In genomic region chr10:77456414-77456813, GRCh38 we compare ENCODE assay signal across 13 cellular contexts.
DNase-seq lines count a peak whose midpoint lies in the region; ATAC-seq and TF ChIP-seq lines count a peak whose summit lies in the region.
"Had no signal": no experiment of that assay in that cellular context is flagged by ENCODE, and none has a peak within 500 bp of the region (broad histone marks: within the 10 kb centered on the region; RNA-seq: fewer than 3 reads in every experiment).

No MANE protein-coding gene starts in this region.

- TF ChIP-seq CTCF in colonic mucosa (IDR thresholded peaks at IDR 0.05) (peak; percentile 20), RWPE1 (conservative IDR thresholded peaks at IDR 0.05; ENCODE audit: low read depth) (no peak)

- POLR2A ChIA-PET in RWPE1 (lab: Yijun Ruan, JAX; ENCODE audit: low non-redundant PET): no interaction called here

- intact Hi-C loops in colonic mucosa (cut with DNase I): loop anchor here (5.0 kb wide), 1 partner anchor 186 kb away; no protein-coding TSS in a partner anchor

- CTCF ChIA-PET in RWPE1 (lab: Yijun Ruan, JAX): interaction anchor here (0.6 kb wide), 2 partner anchors 376 to 1519 kb away, joined by 3 to 4 read pairs; no protein-coding TSS in a partner anchor

- DNase-seq in NCI-H524 (lab: John Stamatoyannopoulos, UW) (peak; percentile 33 to 69), NCI-H524 treated with DMSO at 0.1 percent for 48 hours (lab: John Stamatoyannopoulos, UW) (no peak), NCI-H526 (lab: John Stamatoyannopoulos, UW) (peak; percentile 61 to 72), colonic mucosa (peak; percentile 58), HPDE6-E6E7 (ENCODE audit: extremely low spot score) (no peak), NCI-H2227 (lab: John Stamatoyannopoulos, UW; ENCODE audit: unreplicated experiment) (no peak), RWPE1 (ENCODE audit: low spot score) (no peak)
- DNase-seq: activated CD4-positive, alpha-beta T cell treated with anti-CD3 and anti-CD28 coated beads, Interleukin-2, amount 10 ng/mL, durations not matched to agents 24 days and 14 days; activated gamma-delta T cell treated with Interleukin-2 at 50 U/mL for 16 hours; midbrain; right cardiac atrium had no signal

- no peak for ATAC-seq in GM21526 (IDR thresholded peaks at IDR 0.05; ENCODE audit: low FRiP score, unreplicated experiment)
- ATAC-seq: right cardiac atrium had no signal

- H3K36me3 ChIP-seq in colonic mucosa: no peaks in the 10 kb centered on the region
- H3K36me3 ChIP-seq: thoracic aorta had no signal

- no peaks in the 10 kb centered on the region for H3K4me1 ChIP-seq in colonic mucosa

- H3K27ac ChIP-seq in colonic mucosa: no peak overlapping the region
- H3K27ac ChIP-seq in RWPE1: no peak overlapping the region
- H3K27ac ChIP-seq: thoracic aorta had no signal

- no peaks in the 10 kb centered on the region for H3K27me3 ChIP-seq in colonic mucosa

- H3K9ac ChIP-seq in colonic mucosa (ENCODE audit: low read depth in 2 of 2, low read length in 2 of 2): no peak overlapping the region

- H3K4me3 ChIP-seq in colonic mucosa: no peak overlapping the region
- H3K4me3 ChIP-seq: thoracic aorta had no signal

- H3K9me3 ChIP-seq in colonic mucosa: no peaks in the 10 kb centered on the region
- H3K9me3 ChIP-seq: thoracic aorta had no signal

Comparison
In these comparisons a context has a peak if more than half of its experiments do, and no peak if none do; other contexts are left out.
1. DNase-seq: peak in NCI-H524 (2 of 2), NCI-H526 (2 of 2) and colonic mucosa (single experiment); none in NCI-H524 treated with DMSO at 0.1 percent for 48 hours (single experiment), HPDE6-E6E7 (single experiment), NCI-H2227 (single experiment) and RWPE1 (single experiment).